In the genomic region with DNA sequence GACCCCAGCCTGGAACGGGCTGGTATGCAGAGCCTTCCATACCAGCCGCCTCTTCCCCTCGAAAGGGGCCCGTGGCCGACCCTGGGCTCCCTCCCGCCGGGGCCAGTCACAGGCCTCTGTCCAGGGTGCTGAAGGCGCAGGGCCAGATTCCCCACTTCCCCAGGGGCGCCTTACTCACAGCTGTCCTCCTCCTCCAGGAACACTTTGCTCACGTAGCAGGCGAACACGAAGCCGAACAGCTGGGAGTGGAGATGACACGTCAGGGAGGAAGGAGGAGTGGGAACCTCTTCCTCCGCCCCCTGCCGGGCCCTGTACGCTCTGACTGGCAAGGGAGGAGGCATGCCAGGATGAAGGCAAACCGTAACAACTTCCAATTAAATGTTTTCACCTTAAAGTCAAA, we compare ENCODE assay signal across 1 cellular context.
TF ChIP-seq lines count a peak whose summit lies in the region.

No MANE protein-coding gene starts in this region.

TF ChIP-seq in HepG2, 621 proteins besides CTCF, POLR2A, EP300 and RAD21 (continued from another document and continues in another):
- TF ChIP-seq, protein P1, sequence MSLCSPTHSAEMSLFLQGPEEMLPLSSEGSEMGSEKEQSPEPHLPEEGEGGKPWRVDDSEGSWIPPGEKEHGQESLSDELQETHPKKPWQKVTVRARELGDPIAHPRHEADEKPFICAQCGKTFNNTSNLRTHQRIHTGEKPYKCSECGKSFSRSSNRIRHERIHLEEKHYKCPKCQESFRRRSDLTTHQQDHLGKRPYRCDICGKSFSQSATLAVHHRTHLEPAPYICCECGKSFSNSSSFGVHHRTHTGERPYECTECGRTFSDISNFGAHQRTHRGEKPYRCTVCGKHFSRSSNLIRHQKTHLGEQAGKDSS (CRISPR knock-in tag; IDR thresholded peaks at IDR 0.05; ENCODE audit: borderline replicate concordance, low read depth): no peak
- TF ChIP-seq FIP1L1 (IDR thresholded peaks at IDR 0.05; ENCODE audit: borderline replicate concordance, insufficient read depth, low read depth, low read length) (no peak), ZNF329 (CRISPR knock-in tag; IDR thresholded peaks at IDR 0.05; ENCODE audit: low read depth) (no peak), ZNF772 (CRISPR knock-in tag; IDR thresholded peaks at IDR 0.05) (peak; percentile 48; the same call in 1 of the 2 replicates), JDP2 (CRISPR knock-in tag; IDR thresholded peaks at IDR 0.05; ENCODE audit: borderline replicate concordance) (peak; percentile 29; the same call in 1 of the 2 replicates), ZNF274 (CRISPR knock-in tag; IDR thresholded peaks at IDR 0.05) (peak; percentile 26; the same call in 1 of the 2 replicates), ZNF136 (CRISPR knock-in tag; IDR thresholded peaks at IDR 0.05; ENCODE audit: low read depth) (no peak), RFX5 (IDR thresholded peaks at IDR 0.05; ENCODE audit: low read depth, low read length) (no peak), SRSF4 (IDR thresholded peaks at IDR 0.05; ENCODE audit: low read depth, low read length, poor library complexity, severe bottlenecking) (no peak), YY1 (IDR thresholded peaks at IDR 0.05; ENCODE audit: insufficient read depth, insufficient replicate concordance, low read depth, low read length) (no peak), ZNF550 (CRISPR knock-in tag; IDR thresholded peaks at IDR 0.05; ENCODE audit: borderline replicate concordance) (no peak), SP4 (CRISPR knock-in tag; IDR thresholded peaks at IDR 0.05) (no peak), ZNF34 (CRISPR knock-in tag; IDR thresholded peaks at IDR 0.05; ENCODE audit: borderline replicate concordance) (no peak), NR2F2 (IDR thresholded peaks at IDR 0.05; ENCODE audit: borderline replicate concordance, low read depth) (no peak), HNRNPK (IDR thresholded peaks at IDR 0.05; ENCODE audit: low read depth, low read length, poor library complexity, severe bottlenecking) (no peak), PRMT3 (CRISPR knock-in tag; IDR thresholded peaks at IDR 0.05; ENCODE audit: borderline replicate concordance, low read depth) (no peak), TBL1XR1 (IDR thresholded peaks at IDR 0.05; ENCODE audit: borderline replicate concordance, low read length, partially characterized antibody) (no peak), SMARCE1 (IDR thresholded peaks at IDR 0.05; ENCODE audit: borderline replicate concordance) (no peak), ZSCAN12 (CRISPR knock-in tag; IDR thresholded peaks at IDR 0.05) (peak; percentile 90; the same call in 1 of the 2 replicates), ARID2 (CRISPR knock-in tag; IDR thresholded peaks at IDR 0.05; ENCODE audit: borderline replicate concordance) (peak; percentile 69; the same call in 1 of the 2 replicates)
- TF ChIP-seq, protein P2, sequence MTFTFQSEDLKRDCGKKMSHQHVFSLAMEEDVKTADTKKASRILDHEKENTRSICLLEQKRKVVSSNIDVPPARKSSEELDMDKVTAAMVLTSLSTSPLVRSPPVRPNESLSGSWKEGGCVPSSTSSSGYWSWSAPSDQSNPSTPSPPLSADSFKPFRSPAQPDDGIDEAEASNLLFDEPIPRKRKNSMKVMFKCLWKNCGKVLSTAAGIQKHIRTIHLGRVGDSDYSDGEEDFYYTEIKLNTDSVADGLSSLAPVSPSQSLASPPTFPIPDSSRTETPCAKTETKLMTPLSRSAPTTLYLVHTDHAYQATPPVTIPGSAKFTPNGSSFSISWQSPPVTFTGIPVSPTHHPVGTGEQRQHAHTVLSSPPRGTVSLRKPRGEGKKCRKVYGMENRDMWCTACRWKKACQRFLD (CRISPR knock-in tag; IDR thresholded peaks at IDR 0.05; ENCODE audit: borderline replicate concordance): no peak
- TF ChIP-seq, protein P3, sequence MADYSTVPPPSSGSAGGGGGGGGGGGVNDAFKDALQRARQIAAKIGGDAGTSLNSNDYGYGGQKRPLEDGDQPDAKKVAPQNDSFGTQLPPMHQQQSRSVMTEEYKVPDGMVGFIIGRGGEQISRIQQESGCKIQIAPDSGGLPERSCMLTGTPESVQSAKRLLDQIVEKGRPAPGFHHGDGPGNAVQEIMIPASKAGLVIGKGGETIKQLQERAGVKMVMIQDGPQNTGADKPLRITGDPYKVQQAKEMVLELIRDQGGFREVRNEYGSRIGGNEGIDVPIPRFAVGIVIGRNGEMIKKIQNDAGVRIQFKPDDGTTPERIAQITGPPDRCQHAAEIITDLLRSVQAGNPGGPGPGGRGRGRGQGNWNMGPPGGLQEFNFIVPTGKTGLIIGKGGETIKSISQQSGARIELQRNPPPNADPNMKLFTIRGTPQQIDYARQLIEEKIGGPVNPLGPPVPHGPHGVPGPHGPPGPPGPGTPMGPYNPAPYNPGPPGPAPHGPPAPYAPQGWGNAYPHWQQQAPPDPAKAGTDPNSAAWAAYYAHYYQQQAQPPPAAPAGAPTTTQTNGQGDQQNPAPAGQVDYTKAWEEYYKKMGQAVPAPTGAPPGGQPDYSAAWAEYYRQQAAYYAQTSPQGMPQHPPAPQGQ (CRISPR knock-in tag; IDR thresholded peaks at IDR 0.05; ENCODE audit: borderline replicate concordance): no peak
- TF ChIP-seq, protein P4, sequence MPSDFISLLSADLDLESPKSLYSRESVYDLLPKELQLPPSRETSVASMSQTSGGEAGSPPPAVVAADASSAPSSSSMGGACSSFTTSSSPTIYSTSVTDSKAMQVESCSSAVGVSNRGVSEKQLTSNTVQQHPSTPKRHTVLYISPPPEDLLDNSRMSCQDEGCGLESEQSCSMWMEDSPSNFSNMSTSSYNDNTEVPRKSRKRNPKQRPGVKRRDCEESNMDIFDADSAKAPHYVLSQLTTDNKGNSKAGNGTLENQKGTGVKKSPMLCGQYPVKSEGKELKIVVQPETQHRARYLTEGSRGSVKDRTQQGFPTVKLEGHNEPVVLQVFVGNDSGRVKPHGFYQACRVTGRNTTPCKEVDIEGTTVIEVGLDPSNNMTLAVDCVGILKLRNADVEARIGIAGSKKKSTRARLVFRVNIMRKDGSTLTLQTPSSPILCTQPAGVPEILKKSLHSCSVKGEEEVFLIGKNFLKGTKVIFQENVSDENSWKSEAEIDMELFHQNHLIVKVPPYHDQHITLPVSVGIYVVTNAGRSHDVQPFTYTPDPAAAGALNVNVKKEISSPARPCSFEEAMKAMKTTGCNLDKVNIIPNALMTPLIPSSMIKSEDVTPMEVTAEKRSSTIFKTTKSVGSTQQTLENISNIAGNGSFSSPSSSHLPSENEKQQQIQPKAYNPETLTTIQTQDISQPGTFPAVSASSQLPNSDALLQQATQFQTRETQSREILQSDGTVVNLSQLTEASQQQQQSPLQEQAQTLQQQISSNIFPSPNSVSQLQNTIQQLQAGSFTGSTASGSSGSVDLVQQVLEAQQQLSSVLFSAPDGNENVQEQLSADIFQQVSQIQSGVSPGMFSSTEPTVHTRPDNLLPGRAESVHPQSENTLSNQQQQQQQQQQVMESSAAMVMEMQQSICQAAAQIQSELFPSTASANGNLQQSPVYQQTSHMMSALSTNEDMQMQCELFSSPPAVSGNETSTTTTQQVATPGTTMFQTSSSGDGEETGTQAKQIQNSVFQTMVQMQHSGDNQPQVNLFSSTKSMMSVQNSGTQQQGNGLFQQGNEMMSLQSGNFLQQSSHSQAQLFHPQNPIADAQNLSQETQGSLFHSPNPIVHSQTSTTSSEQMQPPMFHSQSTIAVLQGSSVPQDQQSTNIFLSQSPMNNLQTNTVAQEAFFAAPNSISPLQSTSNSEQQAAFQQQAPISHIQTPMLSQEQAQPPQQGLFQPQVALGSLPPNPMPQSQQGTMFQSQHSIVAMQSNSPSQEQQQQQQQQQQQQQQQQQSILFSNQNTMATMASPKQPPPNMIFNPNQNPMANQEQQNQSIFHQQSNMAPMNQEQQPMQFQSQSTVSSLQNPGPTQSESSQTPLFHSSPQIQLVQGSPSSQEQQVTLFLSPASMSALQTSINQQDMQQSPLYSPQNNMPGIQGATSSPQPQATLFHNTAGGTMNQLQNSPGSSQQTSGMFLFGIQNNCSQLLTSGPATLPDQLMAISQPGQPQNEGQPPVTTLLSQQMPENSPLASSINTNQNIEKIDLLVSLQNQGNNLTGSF (CRISPR knock-in tag; IDR thresholded peaks at IDR 0.05): peak; percentile 83; the same call in 1 of the 2 replicates
- TF ChIP-seq, protein P5, sequence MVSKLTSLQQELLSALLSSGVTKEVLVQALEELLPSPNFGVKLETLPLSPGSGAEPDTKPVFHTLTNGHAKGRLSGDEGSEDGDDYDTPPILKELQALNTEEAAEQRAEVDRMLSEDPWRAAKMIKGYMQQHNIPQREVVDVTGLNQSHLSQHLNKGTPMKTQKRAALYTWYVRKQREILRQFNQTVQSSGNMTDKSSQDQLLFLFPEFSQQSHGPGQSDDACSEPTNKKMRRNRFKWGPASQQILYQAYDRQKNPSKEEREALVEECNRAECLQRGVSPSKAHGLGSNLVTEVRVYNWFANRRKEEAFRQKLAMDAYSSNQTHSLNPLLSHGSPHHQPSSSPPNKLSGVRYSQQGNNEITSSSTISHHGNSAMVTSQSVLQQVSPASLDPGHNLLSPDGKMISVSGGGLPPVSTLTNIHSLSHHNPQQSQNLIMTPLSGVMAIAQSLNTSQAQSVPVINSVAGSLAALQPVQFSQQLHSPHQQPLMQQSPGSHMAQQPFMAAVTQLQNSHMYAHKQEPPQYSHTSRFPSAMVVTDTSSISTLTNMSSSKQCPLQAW (CRISPR knock-in tag; IDR thresholded peaks at IDR 0.05): no peak
- TF ChIP-seq, protein P6, sequence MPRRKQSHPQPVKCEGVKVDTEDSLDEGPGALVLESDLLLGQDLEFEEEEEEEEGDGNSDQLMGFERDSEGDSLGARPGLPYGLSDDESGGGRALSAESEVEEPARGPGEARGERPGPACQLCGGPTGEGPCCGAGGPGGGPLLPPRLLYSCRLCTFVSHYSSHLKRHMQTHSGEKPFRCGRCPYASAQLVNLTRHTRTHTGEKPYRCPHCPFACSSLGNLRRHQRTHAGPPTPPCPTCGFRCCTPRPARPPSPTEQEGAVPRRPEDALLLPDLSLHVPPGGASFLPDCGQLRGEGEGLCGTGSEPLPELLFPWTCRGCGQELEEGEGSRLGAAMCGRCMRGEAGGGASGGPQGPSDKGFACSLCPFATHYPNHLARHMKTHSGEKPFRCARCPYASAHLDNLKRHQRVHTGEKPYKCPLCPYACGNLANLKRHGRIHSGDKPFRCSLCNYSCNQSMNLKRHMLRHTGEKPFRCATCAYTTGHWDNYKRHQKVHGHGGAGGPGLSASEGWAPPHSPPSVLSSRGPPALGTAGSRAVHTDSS (CRISPR knock-in tag; conservative IDR thresholded peaks at IDR 0.05): no peak
- TF ChIP-seq, protein P7, sequence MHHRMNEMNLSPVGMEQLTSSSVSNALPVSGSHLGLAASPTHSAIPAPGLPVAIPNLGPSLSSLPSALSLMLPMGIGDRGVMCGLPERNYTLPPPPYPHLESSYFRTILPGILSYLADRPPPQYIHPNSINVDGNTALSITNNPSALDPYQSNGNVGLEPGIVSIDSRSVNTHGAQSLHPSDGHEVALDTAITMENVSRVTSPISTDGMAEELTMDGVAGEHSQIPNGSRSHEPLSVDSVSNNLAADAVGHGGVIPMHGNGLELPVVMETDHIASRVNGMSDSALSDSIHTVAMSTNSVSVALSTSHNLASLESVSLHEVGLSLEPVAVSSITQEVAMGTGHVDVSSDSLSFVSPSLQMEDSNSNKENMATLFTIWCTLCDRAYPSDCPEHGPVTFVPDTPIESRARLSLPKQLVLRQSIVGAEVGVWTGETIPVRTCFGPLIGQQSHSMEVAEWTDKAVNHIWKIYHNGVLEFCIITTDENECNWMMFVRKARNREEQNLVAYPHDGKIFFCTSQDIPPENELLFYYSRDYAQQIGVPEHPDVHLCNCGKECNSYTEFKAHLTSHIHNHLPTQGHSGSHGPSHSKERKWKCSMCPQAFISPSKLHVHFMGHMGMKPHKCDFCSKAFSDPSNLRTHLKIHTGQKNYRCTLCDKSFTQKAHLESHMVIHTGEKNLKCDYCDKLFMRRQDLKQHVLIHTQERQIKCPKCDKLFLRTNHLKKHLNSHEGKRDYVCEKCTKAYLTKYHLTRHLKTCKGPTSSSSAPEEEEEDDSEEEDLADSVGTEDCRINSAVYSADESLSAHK (CRISPR knock-in tag; IDR thresholded peaks at IDR 0.05; ENCODE audit: borderline replicate concordance): no peak
- TF ChIP-seq, protein P8, sequence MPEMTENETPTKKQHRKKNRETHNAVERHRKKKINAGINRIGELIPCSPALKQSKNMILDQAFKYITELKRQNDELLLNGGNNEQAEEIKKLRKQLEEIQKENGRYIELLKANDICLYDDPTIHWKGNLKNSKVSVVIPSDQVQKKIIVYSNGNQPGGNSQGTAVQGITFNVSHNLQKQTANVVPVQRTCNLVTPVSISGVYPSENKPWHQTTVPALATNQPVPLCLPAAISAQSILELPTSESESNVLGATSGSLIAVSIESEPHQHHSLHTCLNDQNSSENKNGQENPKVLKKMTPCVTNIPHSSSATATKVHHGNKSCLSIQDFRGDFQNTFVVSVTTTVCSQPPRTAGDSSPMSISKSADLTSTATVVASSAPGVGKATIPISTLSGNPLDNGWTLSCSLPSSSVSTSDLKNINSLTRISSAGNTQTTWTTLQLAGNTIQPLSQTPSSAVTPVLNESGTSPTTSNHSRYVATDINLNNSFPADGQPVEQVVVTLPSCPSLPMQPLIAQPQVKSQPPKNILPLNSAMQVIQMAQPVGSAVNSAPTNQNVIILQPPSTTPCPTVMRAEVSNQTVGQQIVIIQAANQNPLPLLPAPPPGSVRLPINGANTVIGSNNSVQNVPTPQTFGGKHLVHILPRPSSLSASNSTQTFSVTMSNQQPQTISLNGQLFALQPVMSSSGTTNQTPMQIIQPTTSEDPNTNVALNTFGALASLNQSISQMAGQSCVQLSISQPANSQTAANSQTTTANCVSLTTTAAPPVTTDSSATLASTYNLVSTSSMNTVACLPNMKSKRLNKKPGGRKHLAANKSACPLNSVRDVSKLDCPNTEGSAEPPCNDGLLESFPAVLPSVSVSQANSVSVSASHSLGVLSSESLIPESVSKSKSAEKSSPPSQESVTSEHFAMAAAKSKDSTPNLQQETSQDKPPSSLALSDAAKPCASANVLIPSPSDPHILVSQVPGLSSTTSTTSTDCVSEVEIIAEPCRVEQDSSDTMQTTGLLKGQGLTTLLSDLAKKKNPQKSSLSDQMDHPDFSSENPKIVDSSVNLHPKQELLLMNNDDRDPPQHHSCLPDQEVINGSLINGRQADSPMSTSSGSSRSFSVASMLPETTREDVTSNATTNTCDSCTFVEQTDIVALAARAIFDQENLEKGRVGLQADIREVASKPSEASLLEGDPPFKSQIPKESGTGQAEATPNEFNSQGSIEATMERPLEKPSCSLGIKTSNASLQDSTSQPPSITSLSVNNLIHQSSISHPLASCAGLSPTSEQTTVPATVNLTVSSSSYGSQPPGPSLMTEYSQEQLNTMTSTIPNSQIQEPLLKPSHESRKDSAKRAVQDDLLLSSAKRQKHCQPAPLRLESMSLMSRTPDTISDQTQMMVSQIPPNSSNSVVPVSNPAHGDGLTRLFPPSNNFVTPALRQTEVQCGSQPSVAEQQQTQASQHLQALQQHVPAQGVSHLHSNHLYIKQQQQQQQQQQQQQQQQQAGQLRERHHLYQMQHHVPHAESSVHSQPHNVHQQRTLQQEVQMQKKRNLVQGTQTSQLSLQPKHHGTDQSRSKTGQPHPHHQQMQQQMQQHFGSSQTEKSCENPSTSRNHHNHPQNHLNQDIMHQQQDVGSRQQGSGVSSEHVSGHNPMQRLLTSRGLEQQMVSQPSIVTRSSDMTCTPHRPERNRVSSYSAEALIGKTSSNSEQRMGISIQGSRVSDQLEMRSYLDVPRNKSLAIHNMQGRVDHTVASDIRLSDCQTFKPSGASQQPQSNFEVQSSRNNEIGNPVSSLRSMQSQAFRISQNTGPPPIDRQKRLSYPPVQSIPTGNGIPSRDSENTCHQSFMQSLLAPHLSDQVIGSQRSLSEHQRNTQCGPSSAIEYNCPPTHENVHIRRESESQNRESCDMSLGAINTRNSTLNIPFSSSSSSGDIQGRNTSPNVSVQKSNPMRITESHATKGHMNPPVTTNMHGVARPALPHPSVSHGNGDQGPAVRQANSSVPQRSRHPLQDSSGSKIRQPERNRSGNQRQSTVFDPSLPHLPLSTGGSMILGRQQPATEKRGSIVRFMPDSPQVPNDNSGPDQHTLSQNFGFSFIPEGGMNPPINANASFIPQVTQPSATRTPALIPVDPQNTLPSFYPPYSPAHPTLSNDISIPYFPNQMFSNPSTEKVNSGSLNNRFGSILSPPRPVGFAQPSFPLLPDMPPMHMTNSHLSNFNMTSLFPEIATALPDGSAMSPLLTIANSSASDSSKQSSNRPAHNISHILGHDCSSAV (CRISPR knock-in tag; IDR thresholded peaks at IDR 0.05; ENCODE audit: borderline replicate concordance): no peak
